In genomic region chr6:13479971-13480434, GRCh38 we compare ENCODE assay signal across 1 cellular context.
TF ChIP-seq lines count a peak whose summit lies in the region.

No MANE protein-coding gene starts in this region.

TF ChIP-seq in GM12878, 131 proteins besides CTCF, POLR2A, EP300 and RAD21:
- TF ChIP-seq JUND (IDR thresholded peaks at IDR 0.05; ENCODE audit: low read depth, low read length) (no peak), SUZ12 (IDR thresholded peaks at IDR 0.05; ENCODE audit: unreplicated experiment) (no peak), IKZF1 (conservative IDR thresholded peaks at IDR 0.05) (no peak), BMI1 (IDR thresholded peaks at IDR 0.05; ENCODE audit: borderline replicate concordance) (no peak), GABPA (IDR thresholded peaks at IDR 0.05; ENCODE audit: low read depth) (no peak), NBN (IDR thresholded peaks at IDR 0.05) (no peak), USF1 (IDR thresholded peaks at IDR 0.05; ENCODE audit: borderline replicate concordance, extremely low read length, insufficient read depth, low read depth, low read length) (no peak), E2F4 (IDR thresholded peaks at IDR 0.05; ENCODE audit: low read depth, low read length) (no peak), MTA2 (IDR thresholded peaks at IDR 0.05; ENCODE audit: low read depth) (no peak), SREBF2 (IDR thresholded peaks at IDR 0.05; ENCODE audit: low read length) (no peak), TAF1 (IDR thresholded peaks at IDR 0.05; ENCODE audit: borderline replicate concordance, low read depth, low read length) (no peak), DPF2 (IDR thresholded peaks at IDR 0.05) (no peak), CHD2 (IDR thresholded peaks at IDR 0.05; ENCODE audit: borderline replicate concordance, low read depth, low read length) (no peak), ATF2 (IDR thresholded peaks at IDR 0.05; ENCODE audit: low read length) (no peak), ZNF592 (IDR thresholded peaks at IDR 0.05) (no peak), BCL11A (IDR thresholded peaks at IDR 0.05; ENCODE audit: low read depth, low read length) (no peak), ZNF207 (IDR thresholded peaks at IDR 0.05; ENCODE audit: borderline replicate concordance) (no peak), CBX3 (IDR thresholded peaks at IDR 0.05; ENCODE audit: borderline replicate concordance, low read depth) (no peak), SMAD5 (IDR thresholded peaks at IDR 0.05; ENCODE audit: low read depth) (no peak), YBX1 (IDR thresholded peaks at IDR 0.05) (no peak)
